In the genomic region with DNA sequence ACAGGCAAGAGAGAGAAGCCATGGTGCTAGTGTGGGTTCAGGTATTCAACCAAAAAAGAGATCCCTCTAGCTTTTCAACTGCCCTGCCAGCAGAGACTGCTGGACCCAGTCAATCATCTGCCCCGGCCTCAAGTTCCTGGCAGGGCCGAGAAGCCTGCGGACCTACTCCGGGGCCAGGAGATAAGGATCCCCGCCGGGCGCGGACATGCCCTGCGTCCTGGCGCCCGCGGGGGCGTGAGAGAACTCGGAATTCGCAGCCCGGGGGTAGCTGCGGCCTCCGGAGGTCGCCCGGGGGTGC, we compare ENCODE assay signal across 8 cellular contexts. TPM values are rescaled to one million over a fixed set of nuclear protein-coding genes. Genes with fewer than 3 reads are reported as not detected.
DNase-seq lines count a peak whose midpoint lies in the region; ATAC-seq and TF ChIP-seq lines count a peak whose summit lies in the region.

No MANE protein-coding gene starts in this region.

- H2AFZ ChIP-seq in KMS-11 (ENCODE audit: low read depth) = peak overlapping the region; percentile 85

- H4K20me1 ChIP-seq in KMS-11 (ENCODE audit: insufficient read depth) = no peaks in the 10 kb centered on the region

- peaks cover 19% of the 10 kb centered on the region for H3K4me1 Mint-ChIP-seq in dendritic cell treated with granulocyte-macrophage colony-stimulating factor and Interleukin-4, amounts not matched to agents 40 ng/mL and 50 ng/mL, for 4 days (ENCODE audit: low read depth)
- H3K4me1 Mint-ChIP-seq in type B pancreatic cell (ENCODE audit: unreplicated experiment) = peaks cover 25% of the 10 kb centered on the region

- intact Hi-C loops in dendritic cell treated with granulocyte-macrophage colony-stimulating factor and Interleukin-4, amounts not matched to agents 40 ng/mL and 50 ng/mL, for 4 days (cut with micrococcal nuclease) = no loop called here
- intact Hi-C loops in lower leg skin (cut with DNase I; ENCODE audit: low total_unique reads) = no loop called here

- TF ChIP-seq CTCF in KMS-11 (conservative IDR thresholded peaks at IDR 0.05; ENCODE audit: low read depth, low read length) = no peak
- no peak for TF ChIP-seq CTCF in lower leg skin (IDR thresholded peaks at IDR 0.05)
- peak; percentile 41 for TF ChIP-seq CTCF in type B pancreatic cell (conservative IDR thresholded peaks at IDR 0.05)

- H3K4me3 ChIP-seq in KMS-11 (IDR thresholded peaks at IDR 0.05; ENCODE audit: insufficient read depth, low read depth, low read length) (peak overlapping the region; percentile 82), lower leg skin (ENCODE audit: low read depth, poor library complexity, severe bottlenecking) (peak overlapping the region; percentile 64)

- ATAC-seq in GM19023 (IDR thresholded peaks at IDR 0.05; ENCODE audit: unreplicated experiment) (no peak), HG02798 (IDR thresholded peaks at IDR 0.05; ENCODE audit: poor library complexity, unreplicated experiment) (no peak), HG03097 (IDR thresholded peaks at IDR 0.05; ENCODE audit: low FRiP score, unreplicated experiment) (no peak)

- H3K27me3 Mint-ChIP-seq in dendritic cell treated with granulocyte-macrophage colony-stimulating factor and Interleukin-4, amounts not matched to agents 40 ng/mL and 50 ng/mL, for 4 days = peaks cover 71% of the 10 kb centered on the region
- H3K27me3 Mint-ChIP-seq in type B pancreatic cell = peaks cover 7% of the 10 kb centered on the region

- no peaks in the 10 kb centered on the region for H3K36me3 Mint-ChIP-seq in dendritic cell treated with granulocyte-macrophage colony-stimulating factor and Interleukin-4, amounts not matched to agents 40 ng/mL and 50 ng/mL, for 4 days (ENCODE audit: low read depth)
- peaks cover 6% of the 10 kb centered on the region for H3K36me3 Mint-ChIP-seq in type B pancreatic cell

- H3K9ac ChIP-seq in KMS-11 = peak overlapping the region; percentile 84; the same call in 1 of the 2 replicates

- H3K79me2 ChIP-seq in KMS-11 (ENCODE audit: insufficient read depth, low read depth) = peaks cover 11% of the 10 kb centered on the region; the same call in 1 of the 2 replicates

- in situ Hi-C loops in ACHN (cut with HindIII; ENCODE audit: low pct_ligation_motif_present, low pct_unique_long_range_greater_than_20kb, low sequenced_read_pairs) = no loop called here

- peak overlapping the region; percentile 27 for H3K4me3 Mint-ChIP-seq in dendritic cell treated with granulocyte-macrophage colony-stimulating factor and Interleukin-4, amounts not matched to agents 40 ng/mL and 50 ng/mL, for 4 days
- peak overlapping the region; percentile 100 for H3K4me3 Mint-ChIP-seq in type B pancreatic cell

- H3K4me1 ChIP-seq in KMS-11 (ENCODE audit: low read depth, poor library complexity, severe bottlenecking) = peaks cover 8% of the 10 kb centered on the region

- 4 to 10% methylated on average over 17 to 20 of the region's 20 CpGs for WGBS in lower leg skin, 2 donors

- H3K27me3 ChIP-seq in KMS-11 (ENCODE audit: insufficient read depth, low read depth) = no peaks in the 10 kb centered on the region

- no peaks in the 10 kb centered on the region for H3K36me3 ChIP-seq in KMS-11 (ENCODE audit: insufficient read depth)

- DNase-seq in ACHN (peak; percentile 55), lower leg skin (ENCODE audit: low spot score in 2 of 2) (no peak), type B pancreatic cell (ENCODE audit: extremely low spot score, unreplicated experiment) (peak; percentile 70)

- H3K9me3 Mint-ChIP-seq in dendritic cell treated with granulocyte-macrophage colony-stimulating factor and Interleukin-4, amounts not matched to agents 40 ng/mL and 50 ng/mL, for 4 days = no peaks in the 10 kb centered on the region
- no peaks in the 10 kb centered on the region for H3K9me3 Mint-ChIP-seq in type B pancreatic cell

- no peak for TF ChIP-seq POLR2A in lower leg skin (IDR thresholded peaks at IDR 0.05)

- peak overlapping the region; percentile 57; the same call in 1 of the 2 replicates for H3K4me2 ChIP-seq in KMS-11

- peak overlapping the region; percentile 84 for H3K27ac ChIP-seq in KMS-11

- no peak overlapping the region for H3K27ac Mint-ChIP-seq in dendritic cell treated with granulocyte-macrophage colony-stimulating factor and Interleukin-4, amounts not matched to agents 40 ng/mL and 50 ng/mL, for 4 days
- H3K27ac Mint-ChIP-seq in type B pancreatic cell = peak overlapping the region; percentile 99

RNA-seq across cellular contexts. Expression of gene MAGI1, which starts 0.8 kb away (rescaled TPM):
- total RNA-seq in lower leg skin (10 to 100 TPM; 42.4 to 71.6 (median 50.2) TPM), type B pancreatic cell (ENCODE audit: low replicate concordance) (46.1 and 53.1 TPM in 2 replicates)

Comparison
In these comparisons a context has a peak if more than half of its experiments do, and no peak if none do; other contexts are left out.
1. DNase-seq: peak in ACHN (single experiment) and type B pancreatic cell (single experiment); none in lower leg skin (0 of 2).